In genomic region chr5:124162782-124163532, GRCh38 we compare ENCODE assay signal across 10 cellular contexts.
DNase-seq lines count a peak whose midpoint lies in the region; ATAC-seq and TF ChIP-seq lines count a peak whose summit lies in the region.
"Had no signal": no experiment of that assay in that cellular context is flagged by ENCODE, and none has a peak within 500 bp of the region (broad histone marks: within the 10 kb centered on the region; RNA-seq: fewer than 3 reads in every experiment).

No MANE protein-coding gene starts in this region.

- peak; percentile 80 for DNase-seq in DND-41
- DNase-seq in NCI-H2029 treated with DMSO at 0.1 percent for 48 hours (lab: John Stamatoyannopoulos, UW) = peak; percentile 50
- peak in 55 of 61 donors; percentile 14 to 94 (median 70) for DNase-seq in caudate nucleus (lab: John Stamatoyannopoulos, UW)
- DNase-seq in nephron progenitor cell = peak; percentile 8
- DNase-seq in NCI-H1048 (lab: John Stamatoyannopoulos, UW) = no peak
- no peak for DNase-seq in ascending aorta (ENCODE audit: low spot score in 2 of 2)
- DNase-seq in NCI-H2171 (lab: John Stamatoyannopoulos, UW) = no peak
- DNase-seq in activated naive CD4-positive, alpha-beta T cell treated with anti-CD3 and anti-CD28 coated beads, Interleukin-2, amount 50 U/mL, for 72 hours (ENCODE audit: low spot score in 2 of 2) = no peak
- DNase-seq: testis had no signal

- H3K79me2 ChIP-seq in DND-41 (ENCODE audit: insufficient read depth, low read length) = no peaks in the 10 kb centered on the region

- peak; percentile 99 for ATAC-seq in DND-41 (ENCODE audit: insufficient read depth, low read depth)
- no peak for ATAC-seq in activated naive CD4-positive, alpha-beta T cell treated with anti-CD3 and anti-CD28 coated beads, Interleukin-2, amount 50 U/mL, for 72 hours

- peaks cover 14% of the 10 kb centered on the region for H3K9me3 Mint-ChIP-seq in nephron progenitor cell
- H3K9me3 Mint-ChIP-seq in activated naive CD4-positive, alpha-beta T cell treated with anti-CD3 and anti-CD28 coated beads, Interleukin-2, amount 50 U/mL, for 72 hours = peaks cover 7 to 10% of the 10 kb centered on the region in 2 donors

- no peaks in the 10 kb centered on the region for H4K20me1 ChIP-seq in DND-41 (ENCODE audit: insufficient read depth, low read length)

- H3K27ac Mint-ChIP-seq in nephron progenitor cell = peak overlapping the region; percentile 96
- H3K27ac Mint-ChIP-seq in activated naive CD4-positive, alpha-beta T cell treated with anti-CD3 and anti-CD28 coated beads, Interleukin-2, amount 50 U/mL, for 72 hours = no peak overlapping the region

- H3K4me1 Mint-ChIP-seq in nephron progenitor cell = peaks cover 19% of the 10 kb centered on the region

- H3K27me3 Mint-ChIP-seq in nephron progenitor cell (ENCODE audit: low read depth, poor library complexity) = no peaks in the 10 kb centered on the region

- H3K9ac ChIP-seq in DND-41 (ENCODE audit: low read depth, low read length) = peak overlapping the region; percentile 48

- H3K36me3 ChIP-seq in DND-41 (ENCODE audit: insufficient read depth, low read length) (no peaks in the 10 kb centered on the region), ascending aorta (no peaks in the 10 kb centered on the region)

- H3K27ac ChIP-seq in DND-41 (ENCODE audit: low read length) = peak overlapping the region; percentile 85
- H3K27ac ChIP-seq in caudate nucleus (ENCODE audit: low read depth, low read length) = peak overlapping the region; percentile 63
- no peak overlapping the region for H3K27ac ChIP-seq in ascending aorta
- H3K27ac ChIP-seq: SK-N-MC, testis had no signal

- H3K27me3 ChIP-seq in DND-41 (ENCODE audit: insufficient read depth, low read length, poor library complexity) (no peaks in the 10 kb centered on the region), ascending aorta (no peaks in the 10 kb centered on the region)
- H3K27me3 ChIP-seq: testis had no signal

- TF ChIP-seq CTCF in DND-41 (IDR thresholded peaks at IDR 0.05; ENCODE audit: borderline replicate concordance, extremely low read depth, low read length, poor library complexity, severe bottlenecking) (no peak), nephron progenitor cell (IDR thresholded peaks at IDR 0.05) (no peak), ascending aorta (IDR thresholded peaks at IDR 0.05) (no peak)

- H3K4me3 ChIP-seq in DND-41 (ENCODE audit: low read depth in 1 of 2, low read length in 2 of 2) (peak overlapping the region in 1 of 2 experiments; percentile 50; a peak in 3 of 4 replicates), ascending aorta (no peak overlapping the region)
- H3K4me3 ChIP-seq: SK-N-MC, testis had no signal

- intact Hi-C loops in ascending aorta (cut with DNase I) = no loop called here

- H3K4me3 Mint-ChIP-seq in nephron progenitor cell = no peak overlapping the region

- H3K4me1 ChIP-seq in DND-41 (ENCODE audit: insufficient read depth, low read length) (peaks cover 41% of the 10 kb centered on the region), ascending aorta (no peaks in the 10 kb centered on the region)
- H3K4me1 ChIP-seq: testis had no signal

- peak overlapping the region; percentile 50 for H2AFZ ChIP-seq in DND-41 (ENCODE audit: low read depth, low read length)

- peaks cover 11% of the 10 kb centered on the region for H3K36me3 Mint-ChIP-seq in nephron progenitor cell (ENCODE audit: low read depth)
- no peaks in the 10 kb centered on the region for H3K36me3 Mint-ChIP-seq in activated naive CD4-positive, alpha-beta T cell treated with anti-CD3 and anti-CD28 coated beads, Interleukin-2, amount 50 U/mL, for 72 hours

- peak overlapping the region; percentile 70 for H3K4me2 ChIP-seq in DND-41 (ENCODE audit: insufficient read depth, low read length)

- H3K9me3 ChIP-seq in DND-41 (ENCODE audit: insufficient read depth, low read length, severe bottlenecking) = no peaks in the 10 kb centered on the region
- H3K9me3 ChIP-seq in ascending aorta = no peaks in the 10 kb centered on the region
- H3K9me3 ChIP-seq: testis had no signal

Comparison
In these comparisons a context has a peak if more than half of its experiments do, and no peak if none do; other contexts are left out.
1. DNase-seq: peak in DND-41 (single experiment), NCI-H2029 treated with DMSO at 0.1 percent for 48 hours (single experiment), caudate nucleus (55 of 61) and nephron progenitor cell (single experiment); none in NCI-H1048 (single experiment), ascending aorta (0 of 2), NCI-H2171 (single experiment) and activated naive CD4-positive, alpha-beta T cell treated with anti-CD3 and anti-CD28 coated beads, Interleukin-2, amount 50 U/mL, for 72 hours (0 of 2).
2. H3K27ac ChIP-seq: peak in DND-41 (single experiment) and caudate nucleus (single experiment); none in ascending aorta (0 of 2).